8 cellular contexts compared by ENCODE assay signal in the genomic region with DNA sequence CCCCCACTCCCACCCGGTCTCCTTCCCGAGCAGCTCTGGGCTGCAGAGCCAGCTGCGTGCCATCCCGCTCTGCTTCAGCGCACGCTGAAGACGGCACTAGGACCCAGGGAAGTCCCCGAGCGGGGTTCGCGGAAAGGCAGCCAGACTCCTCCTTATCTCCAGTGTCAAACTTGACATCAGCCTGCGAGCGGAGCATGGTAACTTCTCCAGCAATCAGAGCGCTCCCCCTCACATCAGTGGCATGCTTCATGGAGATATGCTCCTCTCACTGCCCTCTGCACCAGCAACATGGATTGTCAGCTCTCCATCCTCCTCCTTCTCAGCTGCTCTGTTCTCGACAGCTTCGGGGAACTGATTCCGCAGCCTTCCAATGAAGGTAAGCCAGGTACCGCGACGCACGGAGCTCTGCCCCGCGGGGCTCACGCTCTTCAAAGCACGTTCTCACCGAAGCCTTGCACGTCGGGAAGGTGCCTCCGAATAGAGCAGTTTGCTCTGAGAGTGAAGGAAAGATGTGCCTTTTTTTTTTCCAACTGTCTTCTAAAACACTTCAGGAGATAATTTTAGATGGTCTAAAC. TPM values are rescaled to one million over a fixed set of nuclear protein-coding genes. Genes with fewer than 3 reads are reported as not detected.
DNase-seq lines count a peak whose midpoint lies in the region; ATAC-seq and TF ChIP-seq lines count a peak whose summit lies in the region.

A gene (plus strand): TSS at position 161 of the 575 bp plus-strand sequence. CDS start 128 bp downstream, at position 289.

- H3K27ac Mint-ChIP-seq in T-cell, result no peak within 1 kb of the TSS

- H3K27me3 ChIP-seq in brain microvascular endothelial cell (replicated peaks) (no peaks in the 10 kb centered on the region), iPS DF 6.9 (ENCODE audit: control insufficient read depth, insufficient read depth, low read length) (no peaks in the 10 kb centered on the region)

- H3K4me1 Mint-ChIP-seq in T-cell, result peaks cover 17 to 18% (median 18%) of the 10 kb centered on the region in 3 donors

- peak within 1 kb of the TSS; percentile 60 to 74 (median 70) for H3K4me3 Mint-ChIP-seq in T-cell

- no peaks in the 10 kb centered on the region for H3K9me3 Mint-ChIP-seq in T-cell

- no peak within 1 kb of the TSS for H3K27ac ChIP-seq in brain microvascular endothelial cell
- no peak within 1 kb of the TSS for H3K27ac ChIP-seq in iPS DF 6.9 (ENCODE audit: low read length)

- H3K36me3 ChIP-seq in brain microvascular endothelial cell (replicated peaks), result no peaks in the 10 kb centered on the region
- H3K36me3 ChIP-seq in iPS DF 6.9 (ENCODE audit: control insufficient read depth, insufficient read depth, low read length), result no peaks in the 10 kb centered on the region

- DNase-seq in Caki2 (ENCODE audit: low read depth) (peak; percentile 49), HK-2 (ENCODE audit: unreplicated experiment) (peak; percentile 64), T-cell (peak in 19 of 34 experiments; percentile 1 to 36 (median 11)), brain microvascular endothelial cell (peak; percentile 84), iPS DF 6.9 (ENCODE audit: low read depth, low spot score) (peak; percentile 61), retinal pigment epithelial cell (ENCODE audit: low read depth) (no peak), SKM-1 treated with dmso at 0.1 percent for 144 hours (lab: John Stamatoyannopoulos, UW; ENCODE audit: unreplicated experiment) (no peak)

- POLR2A ChIA-PET in T-cell (lab: Charles Lee), result no interaction called here

- no peaks in the 10 kb centered on the region for H3K4me1 ChIP-seq in iPS DF 6.9 (ENCODE audit: control insufficient read depth, insufficient read depth, low read length)

- CTCF ChIA-PET in T-cell (lab: Charles Lee), result no interaction called here

- in situ Hi-C loops in Caki2 (cut with HindIII; ENCODE audit: low pct_unique_long_range_greater_than_20kb, low sequenced_read_pairs) (no loop called here), brain microvascular endothelial cell (cut with HindIII; ENCODE audit: low pct_ligation_motif_present, low sequenced_read_pairs) (no loop called here)

- H3K4me3 ChIP-seq in brain microvascular endothelial cell (ENCODE audit: low read depth, low read length) (peak within 1 kb of the TSS; percentile 70), iPS DF 6.9 (ENCODE audit: low read length) (peak within 1 kb of the TSS; percentile 24; the same call in 1 of the 2 replicates), retinal pigment epithelial cell (ENCODE audit: low read length) (peak within 1 kb of the TSS; percentile 62)

- no CpG with 5 or more reads among the region's 29 CpGs for WGBS in iPS DF 6.9 (ENCODE audit: insufficient coverage, insufficient read length)

- H3K36me3 Mint-ChIP-seq in T-cell, result no peaks in the 10 kb centered on the region

- H3K9me3 ChIP-seq in iPS DF 6.9 (ENCODE audit: control insufficient read depth, insufficient read depth, low read length), result no peaks in the 10 kb centered on the region

- no peak for TF ChIP-seq CTCF in brain microvascular endothelial cell (IDR thresholded peaks at IDR 0.05; ENCODE audit: low read depth, low read length, missing control alignments)
- no peak for TF ChIP-seq CTCF in retinal pigment epithelial cell (conservative IDR thresholded peaks at IDR 0.05; ENCODE audit: low read depth, low read length)

- peak; percentile 95 for ATAC-seq in GM21390 (IDR thresholded peaks at IDR 0.05; ENCODE audit: unreplicated experiment)
- peak; percentile 75 to 93 (median 80) for ATAC-seq in T-cell (replicated peaks in 1 of 4)

- H3K27me3 Mint-ChIP-seq in T-cell, result peaks cover 11 to 17% of the 10 kb centered on the region in 2 donors

RNA-seq across cellular contexts. Expression of the gene that starts here (rescaled TPM):
- total RNA-seq in Caki2 (2014; rRNA removed; shearing (Covaris generic); ENCODE audit: low replicate concordance), result not detected in 2 replicates
- not detected for total RNA-seq in T-cell

Comparison
In these comparisons a context has a peak if more than half of its experiments do, and no peak if none do; other contexts are left out.
1. Peak in DNase-seq in Caki2; RNA of the gene not detected or under 1 TPM.
2. Peak in DNase-seq and ATAC-seq in T-cell; RNA of the gene not detected or under 1 TPM.
3. DNase-seq: peak in HK-2 (single experiment), brain microvascular endothelial cell (single experiment) and iPS DF 6.9 (single experiment); none in retinal pigment epithelial cell (single experiment) and SKM-1 treated with dmso at 0.1 percent for 144 hours (single experiment).
4. Peak in every context shown above with its lines, with median percentiles within 50 percentile points of each other: H3K4me3 ChIP-seq.